Comparison of ENCODE assay signal across 18 cellular contexts in the genomic region with DNA sequence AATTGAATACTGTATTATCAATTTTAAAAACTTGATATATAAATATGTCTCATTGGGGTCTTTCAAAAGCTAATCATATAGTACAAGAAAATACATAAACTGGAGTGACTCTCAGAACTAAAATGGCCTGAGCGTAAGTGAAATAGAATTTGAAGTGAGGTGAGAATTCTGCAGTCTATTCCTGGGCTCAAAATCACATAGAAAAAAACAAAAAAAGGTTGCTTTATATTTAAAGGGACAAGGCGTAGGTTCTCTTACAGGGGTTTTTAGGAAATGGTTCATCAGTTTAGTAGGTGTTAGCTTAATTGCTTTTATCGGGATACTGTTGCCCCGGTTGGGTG. TPM values are rescaled to one million over a fixed set of nuclear protein-coding genes. Genes with fewer than 3 reads are reported as not detected.
A peak's percentile ranks its signal among the peaks of the same experiment; 100 is the strongest.
DNase-seq lines count a peak whose midpoint lies in the region; ATAC-seq and TF ChIP-seq lines count a peak whose summit lies in the region.
"Had no signal": no experiment of that assay in that cellular context is flagged by ENCODE, and none has a peak within 500 bp of the region (broad histone marks: within the 10 kb centered on the region; RNA-seq: fewer than 3 reads in every experiment).

No MANE protein-coding gene starts in this region.

- no peaks in the 10 kb centered on the region for H3K79me2 ChIP-seq in mesendoderm (ENCODE audit: control insufficient read depth, insufficient read depth, low read length)

- H3K4me1 Mint-ChIP-seq in activated T-cell treated with anti-CD3 and anti-CD28 coated beads, Interleukin-2, amount 50 U/mL, for 24 hours (ENCODE audit: low read depth), result peaks cover 79% of the 10 kb centered on the region
- peaks cover 11% of the 10 kb centered on the region for H3K4me1 Mint-ChIP-seq in activated T-helper 17 cell treated with anti-CD3 and anti-CD28 coated beads, Interleukin-2, amount 50 U/mL, for 72 hours
- H3K4me1 Mint-ChIP-seq in natural killer cell treated with Interleukin-12 subunit alpha and Interleukin-12 subunit beta and Interleukin-15 and Interleukin-18, amount 100 ng/mL, for 72 hours (ENCODE audit: low read depth in 2 of 2), result peaks cover 76 to 82% of the 10 kb centered on the region in 2 donors

- H3K27ac Mint-ChIP-seq in activated T-cell treated with anti-CD3 and anti-CD28 coated beads, Interleukin-2, amount 50 U/mL, for 24 hours, result peak overlapping the region; percentile 61
- peak overlapping the region; percentile 87 for H3K27ac Mint-ChIP-seq in activated T-helper 17 cell treated with anti-CD3 and anti-CD28 coated beads, Interleukin-2, amount 50 U/mL, for 72 hours
- peak overlapping the region; percentile 72 to 91 for H3K27ac Mint-ChIP-seq in natural killer cell treated with Interleukin-12 subunit alpha and Interleukin-12 subunit beta and Interleukin-15 and Interleukin-18, amount 100 ng/mL, for 72 hours

- no peaks in the 10 kb centered on the region for H3K9me3 Mint-ChIP-seq in activated T-cell treated with anti-CD3 and anti-CD28 coated beads, Interleukin-2, amount 50 U/mL, for 24 hours
- H3K9me3 Mint-ChIP-seq in activated T-helper 17 cell treated with anti-CD3 and anti-CD28 coated beads, Interleukin-2, amount 50 U/mL, for 72 hours, result no peaks in the 10 kb centered on the region
- H3K9me3 Mint-ChIP-seq in natural killer cell treated with Interleukin-12 subunit alpha and Interleukin-12 subunit beta and Interleukin-15 and Interleukin-18, amount 100 ng/mL, for 72 hours, result no peaks in the 10 kb centered on the region
- H3K9me3 Mint-ChIP-seq: activated T-helper 2 cell treated with anti-CD3 and anti-CD28 coated beads, Interferon-gamma antibody, Interleukin-2, Interleukin-4, amounts not matched to agents 10 μg/mL and 5 μg/mL and 100 μg/mL, durations not matched to agents 14 hours and 24 hours and 36 hours had no signal

- no peaks in the 10 kb centered on the region for H3K36me3 Mint-ChIP-seq in activated T-cell treated with anti-CD3 and anti-CD28 coated beads, Interleukin-2, amount 50 U/mL, for 24 hours (ENCODE audit: low read depth)
- H3K36me3 Mint-ChIP-seq in activated T-helper 17 cell treated with anti-CD3 and anti-CD28 coated beads, Interleukin-2, amount 50 U/mL, for 72 hours (ENCODE audit: low read depth), result no peaks in the 10 kb centered on the region
- H3K36me3 Mint-ChIP-seq in natural killer cell treated with Interleukin-12 subunit alpha and Interleukin-12 subunit beta and Interleukin-15 and Interleukin-18, amount 100 ng/mL, for 72 hours, result no peaks in the 10 kb centered on the region

- no peak overlapping the region for H3K56ac ChIP-seq in mesendoderm (ENCODE audit: low read length)

- H2AK5ac ChIP-seq in mesendoderm (ENCODE audit: low read length), result no peak overlapping the region

- no peak overlapping the region for H2BK5ac ChIP-seq in mesendoderm (ENCODE audit: low read length)

- no peaks in the 10 kb centered on the region for H3K27me3 Mint-ChIP-seq in activated T-cell treated with anti-CD3 and anti-CD28 coated beads, Interleukin-2, amount 50 U/mL, for 24 hours
- H3K27me3 Mint-ChIP-seq in activated T-helper 17 cell treated with anti-CD3 and anti-CD28 coated beads, Interleukin-2, amount 50 U/mL, for 72 hours, result no peaks in the 10 kb centered on the region
- H3K27me3 Mint-ChIP-seq in natural killer cell treated with Interleukin-12 subunit alpha and Interleukin-12 subunit beta and Interleukin-15 and Interleukin-18, amount 100 ng/mL, for 72 hours, result no peaks in the 10 kb centered on the region

- H3K9ac ChIP-seq in mesendoderm (ENCODE audit: low read length), result no peak overlapping the region

- H4K5ac ChIP-seq in mesendoderm (ENCODE audit: low read length), result no peak overlapping the region

- no CpG with 5 or more reads among the region's 4 CpGs for WGBS in mesendoderm (ENCODE audit: extremely low coverage, insufficient coverage, low lambda C conversion rate)

- H3K27ac ChIP-seq in mesendoderm (ENCODE audit: low read depth, low read length), result no peak overlapping the region
- H3K27ac ChIP-seq: uterus had no signal

- H3K79me1 ChIP-seq in mesendoderm (ENCODE audit: low read length), result no peaks in the 10 kb centered on the region

- H3K36me3 ChIP-seq in mesendoderm (ENCODE audit: control insufficient read depth, insufficient read depth, low read length), result no peaks in the 10 kb centered on the region
- H3K36me3 ChIP-seq: uterus had no signal

- no peak for ATAC-seq in activated T-helper 17 cell treated with anti-CD3 and anti-CD28 coated beads, Interleukin-2, amount 50 U/mL, for 72 hours (replicated peaks)
- ATAC-seq in natural killer cell treated with Interleukin-12 subunit alpha and Interleukin-12 subunit beta and Interleukin-15 and Interleukin-18, amount 100 ng/mL, for 72 hours, result no peak
- no peak for ATAC-seq in HG02763 (IDR thresholded peaks at IDR 0.05; ENCODE audit: unreplicated experiment)

- H3K4me1 ChIP-seq in mesendoderm (ENCODE audit: control insufficient read depth, low read depth, low read length), result no peaks in the 10 kb centered on the region
- H3K4me1 ChIP-seq: uterus had no signal

- no peaks in the 10 kb centered on the region for H3K27me3 ChIP-seq in mesendoderm (ENCODE audit: insufficient read depth, low read length, poor library complexity)
- H3K27me3 ChIP-seq: uterus had no signal

- H3K18ac ChIP-seq in mesendoderm (ENCODE audit: low read length), result no peak overlapping the region

- H2BK15ac ChIP-seq in mesendoderm (replicated peaks; ENCODE audit: low read depth), result no peak overlapping the region

- H2BK120ac ChIP-seq in mesendoderm (ENCODE audit: low read depth, low read length), result no peak overlapping the region

- TF ChIP-seq CTCF in GM10266 (IDR thresholded peaks at IDR 0.05; ENCODE audit: control insufficient read depth, insufficient read depth, low read depth, missing control alignments), result no peak

- no peak overlapping the region for H3K4ac ChIP-seq in mesendoderm (ENCODE audit: low read depth, low read length)

- no peak overlapping the region for H3K4me2 ChIP-seq in mesendoderm (ENCODE audit: low read length)

- H3K4me3 ChIP-seq in Jurkat, Clone E6-1 (ENCODE audit: low read length), result peak overlapping the region; percentile 52
- no peak overlapping the region for H3K4me3 ChIP-seq in mesendoderm (ENCODE audit: low read length)
- H3K4me3 ChIP-seq: GM12878, lung, uterus had no signal

- H4K8ac ChIP-seq in mesendoderm (ENCODE audit: low read depth, low read length), result no peak overlapping the region

- H3K4me3 Mint-ChIP-seq in activated T-cell treated with anti-CD3 and anti-CD28 coated beads, Interleukin-2, amount 50 U/mL, for 24 hours, result peak overlapping the region; percentile 18
- H3K4me3 Mint-ChIP-seq in activated T-helper 17 cell treated with anti-CD3 and anti-CD28 coated beads, Interleukin-2, amount 50 U/mL, for 72 hours, result peak overlapping the region; percentile 87
- H3K4me3 Mint-ChIP-seq in natural killer cell treated with Interleukin-12 subunit alpha and Interleukin-12 subunit beta and Interleukin-15 and Interleukin-18, amount 100 ng/mL, for 72 hours, result peak overlapping the region; percentile 83

- no peak overlapping the region for H3K23ac ChIP-seq in mesendoderm (ENCODE audit: low read length)

- DNase-seq in activated T-cell treated with anti-CD3 and anti-CD28 coated beads, Interleukin-2, amount 50 U/mL, for 24 hours, result no peak
- no peak for DNase-seq in activated T-cell treated with anti-CD3 and anti-CD28 coated beads, Interleukin-2, amount 50 U/mL, for 1 hour
- DNase-seq in Jurkat, Clone E6-1 (ENCODE audit: low read depth, low spot score), result no peak
- no peak for DNase-seq in natural killer cell treated with Interleukin-12 subunit alpha and Interleukin-12 subunit beta and Interleukin-15 and Interleukin-18, amount 100 ng/mL, for 72 hours (ENCODE audit: low spot score)
- DNase-seq in GM10266 (ENCODE audit: extremely low spot score) (no peak), mesendoderm (no peak)
- DNase-seq: NCI-H2227 treated with DMSO at 0.1 percent for 48 hours, T-helper 9 cell, uterus had no signal

RNA-seq across cellular contexts. Expression of a gene that starts 36.7 kb away (rescaled TPM):
- not detected for polyA plus RNA-seq in Jurkat, Clone E6-1 (2012; ENCODE audit: insufficient read depth, insufficient read length)
- total RNA-seq in activated T-helper 17 cell treated with anti-CD3 and anti-CD28 coated beads, Interleukin-2, amount 50 U/mL, for 72 hours, result not detected
- total RNA-seq in natural killer cell treated with Interleukin-12 subunit alpha and Interleukin-12 subunit beta and Interleukin-15 and Interleukin-18, amount 100 ng/mL, for 72 hours, result not detected
- 1.1 TPM for polyA plus RNA-seq in mesendoderm (2013, experiment 1 of 2)
- 1.2 TPM for polyA plus RNA-seq in mesendoderm (2013, experiment 2 of 2)
- total RNA-seq: activated T-helper 2 cell treated with anti-CD3 and anti-CD28 coated beads, Interferon-gamma antibody, Interleukin-2, Interleukin-4, amounts not matched to agents 10 μg/mL and 5 μg/mL and 100 μg/mL, durations not matched to agents 14 hours and 24 hours and 36 hours; G401; glomerular endothelial cell had no signal
- polyA plus RNA-seq: AG04450, GM12878, neural cell had no signal

RNA-seq across cellular contexts. Expression of a gene that starts 58.2 kb away (rescaled TPM):
- not detected for polyA plus RNA-seq in Jurkat, Clone E6-1 (2012; ENCODE audit: insufficient read depth, insufficient read length)
- total RNA-seq in activated T-helper 17 cell treated with anti-CD3 and anti-CD28 coated beads, Interleukin-2, amount 50 U/mL, for 72 hours, result not detected
- total RNA-seq in natural killer cell treated with Interleukin-12 subunit alpha and Interleukin-12 subunit beta and Interleukin-15 and Interleukin-18, amount 100 ng/mL, for 72 hours, result under 1 TPM in 1 of 2 donors, not detected in 1; 0.76 TPM
- polyA plus RNA-seq in mesendoderm (2013, experiment 1 of 2), result 2.3 TPM
- 2.7 TPM for polyA plus RNA-seq in mesendoderm (2013, experiment 2 of 2)
- total RNA-seq: activated T-helper 2 cell treated with anti-CD3 and anti-CD28 coated beads, Interferon-gamma antibody, Interleukin-2, Interleukin-4, amounts not matched to agents 10 μg/mL and 5 μg/mL and 100 μg/mL, durations not matched to agents 14 hours and 24 hours and 36 hours; G401; uterus had no signal
- polyA plus RNA-seq: AG04450, neural cell had no signal

Comparison
In these comparisons a context has a peak if more than half of its experiments do, and no peak if none do; other contexts are left out.
1. H3K4me3 Mint-ChIP-seq: peak in every context shown above with its lines; median percentile 87 in activated T-helper 17 cell treated with anti-CD3 and anti-CD28 coated beads, Interleukin-2, amount 50 U/mL, for 72 hours; 83 in natural killer cell treated with Interleukin-12 subunit alpha and Interleukin-12 subunit beta and Interleukin-15 and Interleukin-18, amount 100 ng/mL, for 72 hours; 18 in activated T-cell treated with anti-CD3 and anti-CD28 coated beads, Interleukin-2, amount 50 U/mL, for 24 hours.